ENCODE assay signal across 10 cellular contexts in the genomic region with DNA sequence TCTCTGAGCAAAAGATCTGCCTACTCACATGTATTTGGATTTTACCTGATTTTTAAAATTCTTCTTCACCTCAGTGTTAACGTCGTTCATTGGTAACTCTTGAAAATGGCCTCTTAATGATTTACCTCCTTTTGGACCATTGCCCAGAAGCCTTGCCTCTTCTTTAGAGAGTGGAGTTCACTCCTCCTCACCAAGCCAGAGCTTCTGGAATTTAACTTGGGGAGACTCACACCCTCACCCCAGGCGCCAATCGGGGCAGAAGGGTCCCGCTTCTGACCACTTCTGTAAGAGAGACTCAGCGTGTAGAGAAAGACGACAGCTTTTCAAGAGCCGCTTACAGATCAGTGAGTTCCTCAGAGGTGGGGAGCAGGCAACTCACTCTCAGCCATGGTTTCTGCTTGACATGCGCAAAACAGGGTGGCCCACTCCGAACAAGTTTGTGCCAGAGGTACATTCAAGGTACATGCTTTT. TPM values are rescaled to one million over a fixed set of nuclear protein-coding genes. Genes with fewer than 3 reads are reported as not detected.
A peak's percentile ranks its signal among the peaks of the same experiment; 100 is the strongest.
DNase-seq lines count a peak whose midpoint lies in the region; ATAC-seq and TF ChIP-seq lines count a peak whose summit lies in the region.
"Had no signal": no experiment of that assay in that cellular context is flagged by ENCODE, and none has a peak within 500 bp of the region (broad histone marks: within the 10 kb centered on the region; RNA-seq: fewer than 3 reads in every experiment).

No MANE protein-coding gene starts in this region.

- intact Hi-C loops in heart right ventricle (cut with DNase I) = no loop called here

- H3K4me3 ChIP-seq in heart right ventricle = peak overlapping the region; percentile 16 to 65 (median 52)
- H3K4me3 ChIP-seq in retinal pigment epithelial cell (ENCODE audit: low read length) = peak overlapping the region; percentile 59

- no peaks in the 10 kb centered on the region for H3K9me3 Mint-ChIP-seq in T-cell

- peaks cover 66 to 81% of the 10 kb centered on the region in 2 donors for H3K27me3 Mint-ChIP-seq in T-cell

- peaks cover 3 to 22% (median 12%) of the 10 kb centered on the region in 9 donors for H3K4me1 ChIP-seq in heart right ventricle

- peaks cover 0 to 55% (median 30%) of the 10 kb centered on the region in 7 donors for H3K27me3 ChIP-seq in heart right ventricle

- POLR2A ChIA-PET in T-cell (lab: Charles Lee) = no interaction called here

- peak overlapping the region; percentile 60 to 72 (median 67) for H3K4me3 Mint-ChIP-seq in T-cell

- ATAC-seq in T-cell (replicated peaks in 1 of 4) = no peak
- ATAC-seq in heart right ventricle = peak in 5 of 8 donors; percentile 9 to 39 (median 21)

- H3K9me3 ChIP-seq in heart right ventricle = no peaks in the 10 kb centered on the region

- TF ChIP-seq CTCF in heart right ventricle (IDR thresholded peaks at IDR 0.05) (no peak), retinal pigment epithelial cell (conservative IDR thresholded peaks at IDR 0.05; ENCODE audit: low read depth, low read length) (no peak)

- 6 to 7% methylated on average over 10 of the region's 10 CpGs for WGBS in heart right ventricle, 2 donors

- no peaks in the 10 kb centered on the region for H3K36me3 Mint-ChIP-seq in T-cell

- DNase-seq in ELR (ENCODE audit: low read depth) = peak; percentile 35
- DNase-seq in T-cell = no peak
- no peak for DNase-seq in heart right ventricle
- no peak for DNase-seq in retinal pigment epithelial cell (ENCODE audit: low read depth)
- no peak for DNase-seq in NCI-H2196 treated with DMSO at 0.1 percent for 48 hours (lab: John Stamatoyannopoulos, UW; ENCODE audit: unreplicated experiment)
- DNase-seq in HUDEP-2 (lab: John Stamatoyannopoulos, UW; ENCODE audit: unreplicated experiment in 76 of 76) = no peak
- no peak for DNase-seq in medulla oblongata (ENCODE audit: extremely low spot score)
- no peak for DNase-seq in activated gamma-delta T cell treated with Interleukin-2 at 50 U/mL for 16 hours

- H3K36me3 ChIP-seq in heart right ventricle = no peaks in the 10 kb centered on the region

- peaks cover 29 to 32% (median 32%) of the 10 kb centered on the region in 3 donors for H3K4me1 Mint-ChIP-seq in T-cell

- CTCF ChIA-PET in T-cell (lab: Charles Lee) = no interaction called here

- H3K27ac Mint-ChIP-seq in T-cell = no peak overlapping the region

- peak overlapping the region in 4 of 10 donors; percentile 57 to 75 (median 59) for H3K27ac ChIP-seq in heart right ventricle
- H3K27ac ChIP-seq: HL-60 had no signal

RNA-seq across cellular contexts. Expression of gene PNMA8C, which starts 2.7 kb away (rescaled TPM):
- total RNA-seq in T-cell (not detected), heart right ventricle (under 1 TPM in 5 of 10 donors, not detected in 5; 0.07 to 0.13 (median 0.08) TPM)
- under 1 TPM; 0.01 to 0.07 TPM for polyA plus RNA-seq in heart right ventricle
- total RNA-seq: subcutaneous adipose tissue had no signal

RNA-seq across cellular contexts. Expression of gene CCDC8, which starts 12.7 kb away (rescaled TPM):
- total RNA-seq in T-cell (under 1 TPM in 3 of 5 donors, not detected in 2; 0.12 to 0.19 (median 0.13) TPM), heart right ventricle (10 to 100 TPM; 21.3 to 37.3 (median 28.6) TPM)
- polyA plus RNA-seq in heart right ventricle = 10 to 100 TPM; 14.4 to 15.0 TPM

RNA-seq across cellular contexts. Expression of gene PNMA8A, which starts 45.3 kb away (rescaled TPM):
- total RNA-seq in T-cell (1 to 10 TPM in 1 of 5 donors, under 1 TPM in 2, not detected in 2; 0.15 to 1.1 (median 0.43) TPM), heart right ventricle (10 to 100 TPM in 3 of 10 donors, 1 to 10 TPM in 7; 7.2 to 12.3 (median 9.3) TPM)
- polyA plus RNA-seq in heart right ventricle = 1 to 10 TPM; 2.8 to 3.0 TPM

Comparison
In these comparisons a context has a peak if more than half of its experiments do, and no peak if none do; other contexts are left out.
1. ATAC-seq: peak in heart right ventricle (5 of 8); none in T-cell (0 of 4).
2. RNA of gene CCDC8, which starts 12.7 kb away (total RNA-seq): 21.3 to 37.3 TPM in heart right ventricle; 0.12 to 0.19 TPM in T-cell; every median in the first group is over 10 times any median in the second.